15 cellular contexts compared by ENCODE assay signal in genomic region chr1:108009603-108010195, GRCh38.
DNase-seq lines count a peak whose midpoint lies in the region; ATAC-seq lines count a peak whose summit lies in the region.
"Had no signal": no experiment of that assay in that cellular context is flagged by ENCODE, and none has a peak within 500 bp of the region (broad histone marks: within the 10 kb centered on the region; RNA-seq: fewer than 3 reads in every experiment).

No MANE protein-coding gene starts in this region.

- peak overlapping the region; percentile 37 for H3K27ac Mint-ChIP-seq in activated naive CD4-positive, alpha-beta T cell treated with anti-CD3 and anti-CD28 coated beads, Interleukin-2, amount 50 U/mL, for 24 hours
- no peak overlapping the region for H3K27ac Mint-ChIP-seq in stimulated activated effector memory CD8-positive, alpha-beta T cell treated with anti-CD3 and anti-CD28 coated beads, Interleukin-12 subunit alpha, Interleukin-12 subunit beta, amount 100 ng/mL, for 72 hours
- H3K27ac Mint-ChIP-seq: activated naive CD4-positive, alpha-beta T cell treated with anti-CD3 and anti-CD28 coated beads for 36 hours; naive thymus-derived CD4-positive, alpha-beta T cell had no signal

- H3K36me3 Mint-ChIP-seq in activated naive CD4-positive, alpha-beta T cell treated with anti-CD3 and anti-CD28 coated beads, Interleukin-2, amount 50 U/mL, for 24 hours = no peaks in the 10 kb centered on the region
- no peaks in the 10 kb centered on the region for H3K36me3 Mint-ChIP-seq in stimulated activated effector memory CD8-positive, alpha-beta T cell treated with anti-CD3 and anti-CD28 coated beads, Interleukin-12 subunit alpha, Interleukin-12 subunit beta, amount 100 ng/mL, for 72 hours
- H3K36me3 Mint-ChIP-seq: naive thymus-derived CD4-positive, alpha-beta T cell had no signal

- peak; percentile 46 for ATAC-seq in stimulated activated effector memory CD8-positive, alpha-beta T cell treated with anti-CD3 and anti-CD28 coated beads, Interleukin-12 subunit alpha, Interleukin-12 subunit beta, amount 100 ng/mL, for 72 hours
- ATAC-seq in GM21825 (IDR thresholded peaks at IDR 0.05; ENCODE audit: unreplicated experiment) = no peak
- ATAC-seq: naive thymus-derived CD4-positive, alpha-beta T cell had no signal

- no peak for DNase-seq in activated naive CD4-positive, alpha-beta T cell treated with Interleukin-2 at 50 U/mL for 16 hours
- DNase-seq in RKO (ENCODE audit: low spot score) = peak; percentile 40
- peak; percentile 9 for DNase-seq in fibroblast of gingiva (ENCODE audit: low read depth)
- no peak for DNase-seq in stimulated activated effector memory CD8-positive, alpha-beta T cell treated with anti-CD3 and anti-CD28 coated beads, Interleukin-12 subunit alpha, Interleukin-12 subunit beta, amount 100 ng/mL, for 72 hours (ENCODE audit: low spot score in 2 of 2)
- DNase-seq in NCI-H82 (lab: John Stamatoyannopoulos, UW) = no peak
- DNase-seq in superior temporal gyrus (ENCODE audit: extremely low spot score) = no peak
- DNase-seq: activated naive CD4-positive, alpha-beta T cell treated with anti-CD3 and anti-CD28 coated beads for 36 hours; hippocampal formation; naive thymus-derived CD4-positive, alpha-beta T cell; NCI-H1694; OCI-M1; transverse colon; WERI-Rb-1 had no signal

- no peak overlapping the region for H3K4me3 Mint-ChIP-seq in activated naive CD4-positive, alpha-beta T cell treated with anti-CD3 and anti-CD28 coated beads, Interleukin-2, amount 50 U/mL, for 24 hours
- H3K4me3 Mint-ChIP-seq in stimulated activated effector memory CD8-positive, alpha-beta T cell treated with anti-CD3 and anti-CD28 coated beads, Interleukin-12 subunit alpha, Interleukin-12 subunit beta, amount 100 ng/mL, for 72 hours = no peak overlapping the region
- H3K4me3 Mint-ChIP-seq: activated naive CD4-positive, alpha-beta T cell treated with anti-CD3 and anti-CD28 coated beads for 36 hours; naive thymus-derived CD4-positive, alpha-beta T cell had no signal

- no peaks in the 10 kb centered on the region for H3K27me3 Mint-ChIP-seq in activated naive CD4-positive, alpha-beta T cell treated with anti-CD3 and anti-CD28 coated beads, Interleukin-2, amount 50 U/mL, for 24 hours
- H3K27me3 Mint-ChIP-seq: naive thymus-derived CD4-positive, alpha-beta T cell had no signal

- peaks cover 32% of the 10 kb centered on the region for H3K4me1 Mint-ChIP-seq in activated naive CD4-positive, alpha-beta T cell treated with anti-CD3 and anti-CD28 coated beads, Interleukin-2, amount 50 U/mL, for 24 hours
- peaks cover 12% of the 10 kb centered on the region for H3K4me1 Mint-ChIP-seq in stimulated activated effector memory CD8-positive, alpha-beta T cell treated with anti-CD3 and anti-CD28 coated beads, Interleukin-12 subunit alpha, Interleukin-12 subunit beta, amount 100 ng/mL, for 72 hours

- H3K9me3 Mint-ChIP-seq in activated naive CD4-positive, alpha-beta T cell treated with anti-CD3 and anti-CD28 coated beads, Interleukin-2, amount 50 U/mL, for 24 hours = no peaks in the 10 kb centered on the region
- H3K9me3 Mint-ChIP-seq in stimulated activated effector memory CD8-positive, alpha-beta T cell treated with anti-CD3 and anti-CD28 coated beads, Interleukin-12 subunit alpha, Interleukin-12 subunit beta, amount 100 ng/mL, for 72 hours = no peaks in the 10 kb centered on the region
- H3K9me3 Mint-ChIP-seq: activated naive CD4-positive, alpha-beta T cell treated with anti-CD3 and anti-CD28 coated beads for 36 hours had no signal

Comparison
In these comparisons a context has a peak if more than half of its experiments do, and no peak if none do; other contexts are left out.
1. DNase-seq: peak in RKO (single experiment) and fibroblast of gingiva (single experiment); none in activated naive CD4-positive, alpha-beta T cell treated with Interleukin-2 at 50 U/mL for 16 hours (single experiment), stimulated activated effector memory CD8-positive, alpha-beta T cell treated with anti-CD3 and anti-CD28 coated beads, Interleukin-12 subunit alpha, Interleukin-12 subunit beta, amount 100 ng/mL, for 72 hours (0 of 2), NCI-H82 (single experiment) and superior temporal gyrus (single experiment).